Comparison of ENCODE assay signal across 25 cellular contexts in the genomic region with DNA sequence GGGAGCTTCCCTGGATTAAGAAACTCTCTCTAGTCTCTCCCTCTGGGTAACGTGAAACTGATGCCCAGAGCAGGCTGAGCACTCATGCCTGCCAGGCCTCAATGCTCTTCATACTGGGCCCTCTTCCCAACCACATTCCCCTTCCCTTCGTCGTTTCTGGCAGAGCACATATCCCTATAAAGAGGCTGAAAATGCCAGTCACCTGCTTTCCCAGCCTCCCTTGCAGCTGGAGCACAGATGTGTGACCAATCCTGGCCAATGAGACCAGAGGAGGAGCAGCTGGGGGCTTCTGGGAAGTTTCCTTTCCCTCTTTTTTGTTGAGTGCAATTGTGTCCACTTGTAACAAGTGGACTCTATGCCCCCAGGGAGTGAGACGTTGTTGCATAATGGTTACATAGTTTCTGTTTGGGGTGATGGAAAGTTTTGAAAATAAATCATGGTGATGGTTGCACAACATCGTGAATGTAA. TPM values are rescaled to one million over a fixed set of nuclear protein-coding genes. Genes with fewer than 3 reads are reported as not detected.
DNase-seq lines count a peak whose midpoint lies in the region; ATAC-seq, FAIRE-seq and TF ChIP-seq lines count a peak whose summit lies in the region.
"Had no signal": no experiment of that assay in that cellular context is flagged by ENCODE, and none has a peak within 500 bp of the region (broad histone marks: within the 10 kb centered on the region; RNA-seq: fewer than 3 reads in every experiment).

No MANE protein-coding gene starts in this region.

- no TSS peak for BruUV-seq in HepG2 (replicated peaks; lab: Mats Ljungman, UMichigan)

- H3K27ac ChIP-seq in HepG2 (ENCODE audit: extremely low read length, insufficient read depth, low read length): no peak overlapping the region
- H3K27ac ChIP-seq: ascending aorta, neutrophil, SK-N-MC had no signal

- intact Hi-C loops in HepG2 (cut with micrococcal nuclease; ENCODE audit: unreplicated experiment): no loop called here

- POLR2A ChIA-PET in HepG2 (lab: Yijun Ruan, JAX): no interaction called here

- TF ChIP-seq POLR2A in HepG2 (IDR thresholded peaks at IDR 0.05; ENCODE audit: insufficient read depth in 1 of 2, low read depth in 2 of 2, low read length in 2 of 2): no peak

- DNase-seq in AG10803 (ENCODE audit: low read depth): peak; percentile 84
- peak; percentile 33 for DNase-seq in M059J (ENCODE audit: low read depth)
- DNase-seq in fibroblast of mammary gland (ENCODE audit: low read depth): peak; percentile 40
- peak; percentile 12 for DNase-seq in HepG2 (ENCODE audit: low spot score)
- no peak for DNase-seq in stimulated activated CD4-positive, alpha-beta T cell treated with anti-CD3 and anti-CD28 coated beads, Interleukin-12 subunit alpha, Interleukin-12 subunit beta, amount 100 ng/mL, for 4 hours
- no peak for DNase-seq in CD1c-positive myeloid dendritic cell (ENCODE audit: extremely low spot score)
- DNase-seq: activated CD4-positive, CD25-positive, alpha-beta regulatory T cell; activated naive CD4-positive, alpha-beta T cell treated with anti-CD3 and anti-CD28 coated beads, Interleukin-2, amount 10 ng/mL, durations not matched to agents 7 days and 5 days; activated T-cell treated with anti-CD3 and anti-CD28 coated beads, Interleukin-2, amount 50 U/mL, for 48 hours; CD8-positive, alpha-beta T cell; DND-41; NCI-H1694 treated with DMSO at 0.1 percent for 48 hours; NCI-H345 had no signal

- ATAC-seq in HepG2: peak; percentile 40
- ATAC-seq in GM18873 (IDR thresholded peaks at IDR 0.05; ENCODE audit: low FRiP score, unreplicated experiment): no peak
- no peak for ATAC-seq in HG02759 (IDR thresholded peaks at IDR 0.05; ENCODE audit: unreplicated experiment)
- ATAC-seq: CD8-positive, alpha-beta T cell; stimulated activated effector memory CD8-positive, alpha-beta T cell treated with anti-CD3 and anti-CD28 coated beads, Interleukin-12 subunit alpha, Interleukin-12 subunit beta, amount 100 ng/mL, for 72 hours had no signal

- CTCF ChIA-PET in HepG2 (lab: Yijun Ruan, JAX; ENCODE audit: low intra/inter-chr PET ratio, low total read pairs): no interaction called here

- no peak for TF ChIP-seq RAD21 in HepG2 (CRISPR knock-in tag; IDR thresholded peaks at IDR 0.05)

- no peaks in the 10 kb centered on the region for H3K36me3 ChIP-seq in HepG2 (replicated peaks in 1 of 2; ENCODE audit: control insufficient read depth in 1 of 2, insufficient read depth in 2 of 2, low read length in 2 of 2)
- H3K36me3 ChIP-seq: ascending aorta, neutrophil, tibial artery had no signal

- H3K4me1 ChIP-seq in HepG2 (ENCODE audit: insufficient read depth, low read length): peaks cover 11% of the 10 kb centered on the region; the same call in 1 of the 2 replicates
- H3K4me1 ChIP-seq: ascending aorta had no signal

- no peaks in the 10 kb centered on the region for H3K9me3 ChIP-seq in HepG2 (ENCODE audit: low read length)
- H3K9me3 ChIP-seq: ascending aorta, neutrophil, tibial artery had no signal

- no peak for FAIRE-seq in HepG2 (lab: Jason Lieb, UNC)
- FAIRE-seq: colon, endometrium had no signal

- TF ChIP-seq EP300 in HepG2 (IDR thresholded peaks at IDR 0.05; ENCODE audit: low read depth in 2 of 2, low read length in 2 of 2) (no peak), HepG2 (CRISPR knock-in tag; IDR thresholded peaks at IDR 0.05; ENCODE audit: borderline replicate concordance) (no peak)

- H4K20me1 ChIP-seq in HepG2 (ENCODE audit: insufficient read depth, low read length): no peaks in the 10 kb centered on the region

- H3K4me2 ChIP-seq in HepG2 (ENCODE audit: low read depth, low read length): 0 out of 2 replicates have a peak overlapping the region, but pooled peaks have one; percentile 3

- 16% methylated on average over 5 of the region's 5 CpGs for WGBS in HepG2 (ENCODE audit: low lambda C conversion rate)

- TF ChIP-seq CTCF in AG10803 (conservative IDR thresholded peaks at IDR 0.05; ENCODE audit: low read length) (no peak), fibroblast of mammary gland (conservative IDR thresholded peaks at IDR 0.05; ENCODE audit: control insufficient read depth, insufficient read depth, low read depth, low read length) (no peak), HepG2 (CRISPR knock-in tag; IDR thresholded peaks at IDR 0.05) (no peak)

- H3K79me2 ChIP-seq in HepG2 (ENCODE audit: insufficient read depth, low read length): no peaks in the 10 kb centered on the region

- H3K4me3 ChIP-seq in AG10803 (ENCODE audit: low read length) (no peak overlapping the region), fibroblast of mammary gland (ENCODE audit: control insufficient read depth, low read depth, low read length) (no peak overlapping the region), HepG2 (replicated peaks in 1 of 3; ENCODE audit: insufficient read depth in 1 of 3, low read depth in 2 of 3, low read length in 3 of 3) (no peak overlapping the region)
- H3K4me3 ChIP-seq: ascending aorta, SK-N-MC, tibial artery had no signal

- in situ Hi-C loops in HepG2 (cut with HindIII; ENCODE audit: extremely low pct_ligation_motif_present, low pct_unique_long_range_greater_than_20kb): no loop called here

- 0 out of 5 replicates have a peak, but pooled peaks cover 0 to 3% of the 10 kb centered on the region in 2 experiments for H3K27me3 ChIP-seq in HepG2 (ENCODE audit: control insufficient read depth in 1 of 2, insufficient read depth in 2 of 2, low read length in 2 of 2)
- H3K27me3 ChIP-seq: ascending aorta, neutrophil, tibial artery had no signal

- no peak overlapping the region for H2AFZ ChIP-seq in HepG2 (ENCODE audit: low read length)

- no peak overlapping the region for H3K9ac ChIP-seq in HepG2 (ENCODE audit: insufficient read depth, low read depth, low read length)

TF ChIP-seq in HepG2, 621 proteins besides CTCF, POLR2A, EP300 and RAD21 (continues in another document):
- peak; percentile 47 for TF ChIP-seq GATAD2A (CRISPR knock-in tag; IDR thresholded peaks at IDR 0.05)
- TF ChIP-seq, protein P1, sequence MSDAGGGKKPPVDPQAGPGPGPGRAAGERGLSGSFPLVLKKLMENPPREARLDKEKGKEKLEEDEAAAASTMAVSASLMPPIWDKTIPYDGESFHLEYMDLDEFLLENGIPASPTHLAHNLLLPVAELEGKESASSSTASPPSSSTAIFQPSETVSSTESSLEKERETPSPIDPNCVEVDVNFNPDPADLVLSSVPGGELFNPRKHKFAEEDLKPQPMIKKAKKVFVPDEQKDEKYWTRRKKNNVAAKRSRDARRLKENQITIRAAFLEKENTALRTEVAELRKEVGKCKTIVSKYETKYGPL (CRISPR knock-in tag; IDR thresholded peaks at IDR 0.05): peak; percentile 82; the same call in 1 of the 2 replicates
- TF ChIP-seq ZNF292 (CRISPR knock-in tag; IDR thresholded peaks at IDR 0.05; ENCODE audit: borderline replicate concordance, low read depth): no peak
- no peak for TF ChIP-seq ZSCAN22 (CRISPR knock-in tag; IDR thresholded peaks at IDR 0.05)
- peak; percentile 59; the same call in 1 of the 2 replicates for TF ChIP-seq ZNF7 (CRISPR knock-in tag; IDR thresholded peaks at IDR 0.05)
- peak; percentile 77 for TF ChIP-seq CEBPB (IDR thresholded peaks at IDR 0.05; ENCODE audit: borderline replicate concordance, low read depth, low read length)
- peak; percentile 76 for TF ChIP-seq CEBPG (CRISPR knock-in tag; IDR thresholded peaks at IDR 0.05)
- TF ChIP-seq ETV6 (CRISPR knock-in tag; conservative IDR thresholded peaks at IDR 0.05): no peak
- TF ChIP-seq ZMYM4 (CRISPR knock-in tag; IDR thresholded peaks at IDR 0.05): peak; percentile 31; the same call in 1 of the 2 replicates
- peak; percentile 34; the same call in 1 of the 2 replicates for TF ChIP-seq POGZ (CRISPR knock-in tag; IDR thresholded peaks at IDR 0.05)
- TF ChIP-seq ZNF644 (CRISPR knock-in tag; IDR thresholded peaks at IDR 0.05; ENCODE audit: low read depth): peak; percentile 46; the same call in 1 of the 2 replicates
- TF ChIP-seq, protein P2, sequence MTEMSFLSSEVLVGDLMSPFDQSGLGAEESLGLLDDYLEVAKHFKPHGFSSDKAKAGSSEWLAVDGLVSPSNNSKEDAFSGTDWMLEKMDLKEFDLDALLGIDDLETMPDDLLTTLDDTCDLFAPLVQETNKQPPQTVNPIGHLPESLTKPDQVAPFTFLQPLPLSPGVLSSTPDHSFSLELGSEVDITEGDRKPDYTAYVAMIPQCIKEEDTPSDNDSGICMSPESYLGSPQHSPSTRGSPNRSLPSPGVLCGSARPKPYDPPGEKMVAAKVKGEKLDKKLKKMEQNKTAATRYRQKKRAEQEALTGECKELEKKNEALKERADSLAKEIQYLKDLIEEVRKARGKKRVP (CRISPR knock-in tag; IDR thresholded peaks at IDR 0.05): peak in 1 of 2 experiments; percentile 60; a peak in 2 of 4 replicates
- TF ChIP-seq, protein P3, sequence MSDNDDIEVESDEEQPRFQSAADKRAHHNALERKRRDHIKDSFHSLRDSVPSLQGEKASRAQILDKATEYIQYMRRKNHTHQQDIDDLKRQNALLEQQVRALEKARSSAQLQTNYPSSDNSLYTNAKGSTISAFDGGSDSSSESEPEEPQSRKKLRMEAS (IDR thresholded peaks at IDR 0.05): peak; percentile 25; the same call in 1 of the 2 replicates

RNA-seq across cellular contexts. Expression of gene SMIM23, which starts 30.2 kb away (rescaled TPM):
- not detected in 2 replicates for total RNA-seq in M059J (2014; rRNA removed; shearing (Covaris generic))
- total RNA-seq in HepG2 (2016; rRNA removed; fragmentation: Illumina TruSeq; extraction: Trizol): not detected in 2 replicates
- total RNA-seq in HepG2 (2016; cell fraction: cytosol; rRNA removed; fragmentation: Illumina TruSeq; extraction: Trizol; ENCODE audit: low read depth): not detected in 2 replicates
- total RNA-seq in HepG2 (2016; cell fraction: insoluble cytoplasmic fraction; rRNA removed; fragmentation: Illumina TruSeq; extraction: Trizol): not detected in 2 replicates
- total RNA-seq in HepG2 (2016; cell fraction: membrane; rRNA removed; fragmentation: Illumina TruSeq; extraction: Trizol): not detected in 2 replicates
- total RNA-seq in HepG2 (2016; cell fraction: nucleus; rRNA removed; fragmentation: Illumina TruSeq; extraction: Trizol): not detected in 2 replicates
- not detected in 2 replicates for polyA plus RNA-seq in HepG2 (2011; rRNA removed)
- polyA plus RNA-seq in HepG2 (2011; cell fraction: cytosol; rRNA removed): not detected in 2 replicates
- not detected in 2 replicates for polyA plus RNA-seq in HepG2 (2011; cell fraction: nucleus; rRNA removed)
- polyA plus RNA-seq in HepG2 (2012): not detected in 2 replicates
- not detected in 2 replicates for polyA plus RNA-seq in HepG2 (2016; cell fraction: cytosol; fragmentation: Illumina TruSeq; extraction: Trizol; ENCODE audit: low read depth)
- polyA plus RNA-seq in HepG2 (2016; cell fraction: insoluble cytoplasmic fraction; fragmentation: Illumina TruSeq; extraction: Trizol; ENCODE audit: low read depth): not detected in 2 replicates
- polyA plus RNA-seq in HepG2 (2016; cell fraction: membrane; fragmentation: Illumina TruSeq; extraction: Trizol; ENCODE audit: low read depth): not detected in 2 replicates
- not detected in 2 replicates for polyA plus RNA-seq in HepG2 (2016; cell fraction: nucleus; fragmentation: Illumina TruSeq; extraction: Trizol; ENCODE audit: insufficient read depth, low read depth)
- polyA minus RNA-seq in HepG2 (2011; rRNA and poly(A)+ RNA removed; ENCODE audit: low replicate concordance): not detected in 2 replicates
- not detected in 2 replicates for polyA minus RNA-seq in HepG2 (2011; cell fraction: cytosol; rRNA and poly(A)+ RNA removed)
- not detected in 2 replicates for polyA minus RNA-seq in HepG2 (2011; cell fraction: nucleus; rRNA and poly(A)+ RNA removed)
- total RNA-seq: ascending aorta; CD8-positive, alpha-beta T cell; lower leg skin; renal cortical epithelial cell had no signal
- polyA plus RNA-seq: AG04450 had no signal

Comparison
In these comparisons a context has a peak if more than half of its experiments do, and no peak if none do; other contexts are left out.
1. DNase-seq: peak in AG10803 (single experiment), M059J (single experiment), fibroblast of mammary gland (single experiment) and HepG2 (single experiment); none in stimulated activated CD4-positive, alpha-beta T cell treated with anti-CD3 and anti-CD28 coated beads, Interleukin-12 subunit alpha, Interleukin-12 subunit beta, amount 100 ng/mL, for 4 hours (single experiment) and CD1c-positive myeloid dendritic cell (single experiment).